In the genomic region with DNA sequence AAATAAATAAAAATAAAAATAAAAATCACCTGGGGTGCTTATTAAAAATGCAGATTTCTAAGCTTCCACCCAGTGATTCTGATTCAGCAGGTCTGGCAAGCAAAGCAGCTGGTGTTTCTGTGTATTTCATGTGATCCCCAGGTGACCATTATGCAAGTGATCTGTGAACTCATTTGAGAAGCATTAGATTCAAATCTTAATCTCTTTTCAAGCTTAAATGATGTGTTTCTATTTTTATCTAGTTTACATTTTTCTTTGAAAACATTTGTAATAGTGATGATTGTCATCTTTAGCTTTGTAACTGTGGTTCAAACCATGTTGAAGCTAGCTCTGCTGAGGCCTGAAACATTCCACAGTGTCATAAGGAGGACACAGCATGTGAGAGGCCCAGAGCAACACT, we compare ENCODE assay signal across 14 cellular contexts.
"Had no signal": no experiment of that assay in that cellular context is flagged by ENCODE, and none has a peak within 500 bp of the region (broad histone marks: within the 10 kb centered on the region; RNA-seq: fewer than 3 reads in every experiment).

No MANE protein-coding gene starts in this region.

- H3K4me3 ChIP-seq: heart left ventricle, lower lobe of right lung, stomach, testis, upper lobe of right lung had no signal

- H3K27ac ChIP-seq: heart left ventricle, lower lobe of right lung, stomach, testis, upper lobe of right lung had no signal

- DNase-seq: activated CD4-positive, alpha-beta T cell treated with anti-CD3 and anti-CD28 coated beads, Interleukin-2, amount 50 U/mL, for 1 hour; activated naive CD4-positive, alpha-beta T cell; erythroblast; heart left ventricle; immature natural killer cell; left colon; lower lobe of right lung; midbrain; stimulated activated CD4-positive, alpha-beta T cell treated with anti-CD3 and anti-CD28 coated beads, Interleukin-1b, Interleukin-23, amount 100 ng/mL, for 48 hours; stomach; testis; upper lobe of right lung had no signal

- H3K4me1 ChIP-seq: testis, upper lobe of right lung had no signal

- ATAC-seq: activated CD4-positive, CD25-positive, alpha-beta regulatory T cell treated with anti-CD3 and anti-CD28 coated beads, Interleukin-2, amount 50 U/mL, for 24 hours; heart left ventricle; lower lobe of right lung; sciatic nerve; upper lobe of right lung had no signal

- H3K36me3 ChIP-seq: heart left ventricle, lower lobe of right lung, stomach, upper lobe of right lung had no signal

- H3K9me3 ChIP-seq: heart left ventricle, lower lobe of right lung, stomach, testis, upper lobe of right lung had no signal

- H3K27me3 ChIP-seq: heart left ventricle, stomach, testis, upper lobe of right lung had no signal
